16 cellular contexts compared by ENCODE assay signal in genomic region chr17:79003661-79004411, GRCh38. TPM values are rescaled to one million over a fixed set of nuclear protein-coding genes. Genes with fewer than 3 reads are reported as not detected.
DNase-seq lines count a peak whose midpoint lies in the region; ATAC-seq, FAIRE-seq and TF ChIP-seq lines count a peak whose summit lies in the region.
"Had no signal": no experiment of that assay in that cellular context is flagged by ENCODE, and none has a peak within 500 bp of the region (broad histone marks: within the 10 kb centered on the region; RNA-seq: fewer than 3 reads in every experiment).

No MANE protein-coding gene starts in this region.

- H3K4me1 ChIP-seq in HEK293 (ENCODE audit: control insufficient read depth, insufficient read depth, low read length) (peaks cover 13% of the 10 kb centered on the region), osteoblast (ENCODE audit: insufficient read depth, low read length) (peaks cover 12% of the 10 kb centered on the region)

- no peaks in the 10 kb centered on the region for H3K9me3 Mint-ChIP-seq in CD4-positive, alpha-beta T cell
- no peaks in the 10 kb centered on the region for H3K9me3 Mint-ChIP-seq in effector memory CD8-positive, alpha-beta T cell

- no peak overlapping the region for H3K4me2 ChIP-seq in osteoblast (ENCODE audit: insufficient read depth, low read length)

- peak overlapping the region; percentile 64 for H3K27ac Mint-ChIP-seq in CD4-positive, alpha-beta T cell
- H3K27ac Mint-ChIP-seq in effector memory CD8-positive, alpha-beta T cell: peak overlapping the region; percentile 83 to 89
- H3K27ac Mint-ChIP-seq: B cell had no signal

- no peak overlapping the region for H3K4me3 Mint-ChIP-seq in CD4-positive, alpha-beta T cell
- no peak overlapping the region for H3K4me3 Mint-ChIP-seq in effector memory CD8-positive, alpha-beta T cell
- H3K4me3 Mint-ChIP-seq: B cell had no signal

- H3K4me3 ChIP-seq in HEK293 (ENCODE audit: low read depth, low read length) (no peak overlapping the region), osteoblast (ENCODE audit: insufficient read depth, low read length) (no peak overlapping the region)
- H3K4me3 ChIP-seq: lung had no signal

- H3K9me3 ChIP-seq in CD4-positive, alpha-beta T cell (ENCODE audit: control insufficient read depth, low read length): no peaks in the 10 kb centered on the region
- no peaks in the 10 kb centered on the region for H3K9me3 ChIP-seq in HEK293 (ENCODE audit: control insufficient read depth, insufficient read depth, low read depth, low read length)
- H3K9me3 ChIP-seq in osteoblast (ENCODE audit: low read depth, low read length): no peaks in the 10 kb centered on the region
- H3K9me3 ChIP-seq: Peyer's patch had no signal

- no peak overlapping the region for H2AFZ ChIP-seq in osteoblast (ENCODE audit: low read length)

- CTCF ChIA-PET in CD4-positive, alpha-beta T cell (lab: Charles Lee): no interaction called here
- CTCF ChIA-PET in HEK293 (lab: Yijun Ruan, JAX): interaction anchor here (0.6 to 2.2 kb wide), 6 partner anchors 9 to 1660 kb away, joined by 3 to 13 read pairs (median 3); no protein-coding TSS in a partner anchor

- peaks cover 90% of the 10 kb centered on the region for H3K79me2 ChIP-seq in osteoblast (ENCODE audit: insufficient read depth, low read length)

- no peak for TF ChIP-seq CTCF in CD4-positive, alpha-beta T cell (IDR thresholded peaks at IDR 0.05)
- TF ChIP-seq CTCF in HEK293 (tag by site-specific recombination; IDR thresholded peaks at IDR 0.05) (no peak), osteoblast (IDR thresholded peaks at IDR 0.05; ENCODE audit: extremely low read depth, low read depth, low read length) (no peak)

- no peak for ATAC-seq in CD4-positive, alpha-beta T cell (ENCODE audit: poor library complexity)
- ATAC-seq in effector memory CD8-positive, alpha-beta T cell (replicated peaks): no peak
- ATAC-seq: HCT116 had no signal

- H3K27me3 ChIP-seq in CD4-positive, alpha-beta T cell (ENCODE audit: control insufficient read depth, insufficient read depth, low read length): no peaks in the 10 kb centered on the region
- no peaks in the 10 kb centered on the region for H3K27me3 ChIP-seq in osteoblast (ENCODE audit: insufficient read depth, low read length)
- H3K27me3 ChIP-seq: Peyer's patch had no signal

- H3K36me3 ChIP-seq in HEK293 (ENCODE audit: control insufficient read depth in 2 of 2, insufficient read depth in 1 of 2, low read length in 2 of 2): peaks cover 0 to 55% of the 10 kb centered on the region in 2 experiments; a peak in 2 of 3 replicates
- peaks cover 2% of the 10 kb centered on the region for H3K36me3 ChIP-seq in osteoblast (ENCODE audit: insufficient read depth, low read length)

- intact Hi-C loops in CD4-positive, alpha-beta T cell (cut with DNase I, micrococcal nuclease): no loop called here

- H3K27me3 Mint-ChIP-seq in CD4-positive, alpha-beta T cell: no peaks in the 10 kb centered on the region
- H3K27me3 Mint-ChIP-seq in effector memory CD8-positive, alpha-beta T cell: no peaks in the 10 kb centered on the region
- H3K27me3 Mint-ChIP-seq: B cell had no signal

- no peak for DNase-seq in CD4-positive, alpha-beta T cell
- no peak for DNase-seq in effector memory CD8-positive, alpha-beta T cell
- peak; percentile 58 for DNase-seq in osteoblast (ENCODE audit: insufficient read length, low spot score, missing footprints)
- no peak for DNase-seq in NCI-H1417 treated with DMSO at 0.1 percent for 48 hours (lab: John Stamatoyannopoulos, UW)
- no peak for DNase-seq in RCC 7860 (ENCODE audit: low spot score)
- DNase-seq in SHP77 (lab: John Stamatoyannopoulos, UW): no peak
- DNase-seq: activated CD8-positive, alpha-beta memory T cell treated with anti-CD3 and anti-CD28 coated beads for 24 hours; activated gamma-delta T cell; NCI-H2081 treated with DMSO at 0.1 percent for 48 hours; NCI-H774; SW 1271 had no signal

- POLR2A ChIA-PET in CD4-positive, alpha-beta T cell (lab: Charles Lee): no interaction called here
- POLR2A ChIA-PET in HEK293 (lab: Yijun Ruan, JAX): no interaction called here

- FAIRE-seq in RCC 7860 (lab: Jason Lieb, UNC): no peak

- H3K36me3 Mint-ChIP-seq in CD4-positive, alpha-beta T cell (ENCODE audit: low read depth): peaks cover 50% of the 10 kb centered on the region
- H3K36me3 Mint-ChIP-seq in effector memory CD8-positive, alpha-beta T cell (ENCODE audit: insufficient read depth): peaks cover 26% of the 10 kb centered on the region

- H3K4me1 Mint-ChIP-seq in CD4-positive, alpha-beta T cell (ENCODE audit: low read depth): peaks cover 55% of the 10 kb centered on the region
- H3K4me1 Mint-ChIP-seq in effector memory CD8-positive, alpha-beta T cell (ENCODE audit: low read depth in 2 of 2): peaks cover 51 to 61% of the 10 kb centered on the region in 2 donors

- H3K27ac ChIP-seq in CD4-positive, alpha-beta T cell (ENCODE audit: low read depth, low read length): no peak overlapping the region
- H3K27ac ChIP-seq in HEK293 (ENCODE audit: extremely low read depth, low read depth, low read length) (no peak overlapping the region), osteoblast (ENCODE audit: low read depth, low read length) (no peak overlapping the region)

- peaks cover 68% of the 10 kb centered on the region for H4K20me1 ChIP-seq in osteoblast (ENCODE audit: insufficient read depth, low read length)

TF ChIP-seq in HEK293, 187 proteins besides CTCF, POLR2A, EP300 and RAD21 (continues in another document):
- peak; percentile 71 for TF ChIP-seq GLIS1 (tag by site-specific recombination; IDR thresholded peaks at IDR 0.05)
- no peak for TF ChIP-seq ZNF23 (tag by site-specific recombination; IDR thresholded peaks at IDR 0.05; ENCODE audit: borderline replicate concordance)
- TF ChIP-seq ZFP69B (tag by site-specific recombination; IDR thresholded peaks at IDR 0.05): no peak
- no peak for TF ChIP-seq ZNF548 (tag by site-specific recombination; IDR thresholded peaks at IDR 0.05)
- TF ChIP-seq ZNF791 (tag by site-specific recombination; IDR thresholded peaks at IDR 0.05): no peak
- TF ChIP-seq ZNF701 (tag by site-specific recombination; IDR thresholded peaks at IDR 0.05): 0 out of 2 replicates have a peak, but pooled peaks have one; percentile 19
- no peak for TF ChIP-seq ZNF223 (tag by site-specific recombination; IDR thresholded peaks at IDR 0.05)
- TF ChIP-seq ZNF19 (tag by site-specific recombination; IDR thresholded peaks at IDR 0.05; ENCODE audit: low read depth): no peak
- peak; percentile 64; the same call in 1 of the 2 replicates for TF ChIP-seq KLF17 (tag by site-specific recombination; IDR thresholded peaks at IDR 0.05)
- no peak for TF ChIP-seq KLF16 (tag by site-specific recombination; IDR thresholded peaks at IDR 0.05)
- no peak for TF ChIP-seq GLIS2 (tag by site-specific recombination; IDR thresholded peaks at IDR 0.05)
- TF ChIP-seq ZBTB7A (tag by site-specific recombination; IDR thresholded peaks at IDR 0.05; ENCODE audit: low read depth): no peak
- no peak for TF ChIP-seq ZNF658 (tag by site-specific recombination; IDR thresholded peaks at IDR 0.05)
- peak; percentile 92 for TF ChIP-seq ZBTB48 (tag by site-specific recombination; IDR thresholded peaks at IDR 0.05)
- TF ChIP-seq ZNF394 (tag by site-specific recombination; IDR thresholded peaks at IDR 0.05; ENCODE audit: borderline replicate concordance): no peak
- no peak for TF ChIP-seq ZNF214 (tag by site-specific recombination; IDR thresholded peaks at IDR 0.05; ENCODE audit: borderline replicate concordance)
- peak; percentile 80 for TF ChIP-seq WT1 (tag by site-specific recombination; IDR thresholded peaks at IDR 0.05)
- TF ChIP-seq PBX3 (CRISPR knock-in tag; IDR thresholded peaks at IDR 0.05): no peak

RNA-seq across cellular contexts. Expression of gene CANT1, which starts 5.7 kb away (rescaled TPM):
- total RNA-seq in CD4-positive, alpha-beta T cell: 10 to 100 TPM; 28.3 to 30.0 TPM
- 49.2 and 51.3 TPM in 2 replicates for total RNA-seq in osteoblast

RNA-seq across cellular contexts. Expression of gene C1QTNF1, which starts 20.1 kb away (rescaled TPM):
- not detected for total RNA-seq in CD4-positive, alpha-beta T cell
- total RNA-seq in osteoblast: 13.8 and 14.4 TPM in 2 replicates
- total RNA-seq: B cell had no signal

RNA-seq across cellular contexts. Expression of gene LGALS3BP, which starts 24.1 kb away (rescaled TPM):
- total RNA-seq in CD4-positive, alpha-beta T cell: 10 to 100 TPM; 38.8 to 41.0 TPM
- total RNA-seq in osteoblast: 388 and 457 TPM in 2 replicates

Comparison
In these comparisons a context has a peak if more than half of its experiments do, and no peak if none do; other contexts are left out.
1. RNA of gene C1QTNF1, which starts 20.1 kb away (total RNA-seq): 13.8 to 14.4 TPM in osteoblast; not detected in CD4-positive, alpha-beta T cell; every median in the first group is over 10 times any median in the second.